ENCODE assay signal across 8 cellular contexts in the genomic region with DNA sequence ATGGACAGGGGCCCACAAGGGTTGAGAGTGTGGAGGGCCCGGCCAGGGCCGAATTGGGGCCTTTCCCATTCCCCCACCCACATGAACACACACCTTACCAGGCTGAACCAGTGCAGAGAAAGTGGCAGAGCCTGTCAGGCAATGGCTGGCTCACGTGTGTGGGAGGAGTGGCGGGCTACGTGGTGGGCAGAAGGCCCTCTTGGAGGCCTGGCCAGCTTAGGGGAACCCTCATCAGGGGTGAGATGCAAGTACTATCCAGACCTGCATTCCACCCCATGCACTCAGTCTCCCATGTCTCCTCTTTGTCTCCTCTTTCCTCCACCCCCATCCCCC. TPM values are rescaled to one million over a fixed set of nuclear protein-coding genes. Genes with fewer than 3 reads are reported as not detected.
DNase-seq lines count a peak whose midpoint lies in the region; ATAC-seq and TF ChIP-seq lines count a peak whose summit lies in the region.

No MANE protein-coding gene starts in this region.

- H3K9me3 ChIP-seq in AG04450 (ENCODE audit: control insufficient read depth, insufficient read depth, low read length) (no peaks in the 10 kb centered on the region), gastroesophageal sphincter (no peaks in the 10 kb centered on the region), trophoblast cell (ENCODE audit: insufficient read depth, low read depth, low read length) (no peaks in the 10 kb centered on the region)

- H3K4me2 ChIP-seq in GM23338: peak overlapping the region; percentile 64
- peak overlapping the region; percentile 75 for H3K4me2 ChIP-seq in trophoblast cell (ENCODE audit: low read length)

- TF ChIP-seq CTCF in AG04450 (IDR thresholded peaks at IDR 0.05; ENCODE audit: low read depth, low read length): no peak
- TF ChIP-seq CTCF in GM23338 (conservative IDR thresholded peaks at IDR 0.05; ENCODE audit: low read depth in 2 of 2): no peak
- no peak for TF ChIP-seq CTCF in gastroesophageal sphincter (IDR thresholded peaks at IDR 0.05)

- H4K20me1 ChIP-seq in GM23338 (replicated peaks; ENCODE audit: insufficient read depth): no peaks in the 10 kb centered on the region

- H2AFZ ChIP-seq in GM23338 (no peak overlapping the region), trophoblast cell (ENCODE audit: insufficient read depth, low read length, poor library complexity) (no peak overlapping the region)

- H2BK5ac ChIP-seq in trophoblast cell (ENCODE audit: low read depth, low read length, poor library complexity): no peak overlapping the region

- peaks cover 7% of the 10 kb centered on the region; the same call in 2 of the 3 replicates for H3K4me1 Mint-ChIP-seq in GM23338
- H3K4me1 Mint-ChIP-seq in activated CD4-positive, alpha-beta memory T cell treated with anti-CD3 and anti-CD28 coated beads, Interleukin-2, amount 10 ng/mL, durations not matched to agents 7 days and 5 days: peaks cover 7% of the 10 kb centered on the region

- H3K36me3 Mint-ChIP-seq in GM23338 (ENCODE audit: low read depth): peaks cover 11% of the 10 kb centered on the region
- no peaks in the 10 kb centered on the region for H3K36me3 Mint-ChIP-seq in activated CD4-positive, alpha-beta memory T cell treated with anti-CD3 and anti-CD28 coated beads, Interleukin-2, amount 10 ng/mL, durations not matched to agents 7 days and 5 days (ENCODE audit: low read depth)

- ATAC-seq in GM23338: peak; percentile 41
- peak; percentile 38 for ATAC-seq in gastroesophageal sphincter
- ATAC-seq in GM21367 (IDR thresholded peaks at IDR 0.05; ENCODE audit: unreplicated experiment): no peak

- peak overlapping the region; percentile 79 for H3K9ac ChIP-seq in trophoblast cell (ENCODE audit: low read length)

- no peak for DNase-seq in AG04450 (ENCODE audit: low read depth, low spot score)
- DNase-seq in GM23338 (ENCODE audit: low spot score): no peak
- no peak for DNase-seq in activated CD4-positive, alpha-beta memory T cell treated with anti-CD3 and anti-CD28 coated beads, Interleukin-2, amount 10 ng/mL, durations not matched to agents 7 days and 5 days
- DNase-seq in trophoblast cell: no peak
- no peak for DNase-seq in NCI-H345 treated with DMSO at 0.1 percent for 48 hours (lab: John Stamatoyannopoulos, UW; ENCODE audit: unreplicated experiment)
- DNase-seq in NCI-H2107 treated with DMSO at 0.1 percent for 48 hours (lab: John Stamatoyannopoulos, UW; ENCODE audit: unreplicated experiment): no peak

- no peak overlapping the region for H3K23ac ChIP-seq in trophoblast cell (ENCODE audit: low read length)

- 17% methylated on average over 3 of the region's 5 CpGs; no CpG with 5 or more reads in 1 of the 2 donors for WGBS in gastroesophageal sphincter (ENCODE audit: low coverage in 1 of 2), 2 donors
- WGBS in trophoblast cell (ENCODE audit: extremely low coverage, insufficient coverage, insufficient read length): no CpG with 5 or more reads among the region's 5 CpGs

- H3K27me3 Mint-ChIP-seq in GM23338 (ENCODE audit: insufficient read depth, low read depth, poor library complexity): peaks cover 6% of the 10 kb centered on the region
- H3K27me3 Mint-ChIP-seq in activated CD4-positive, alpha-beta memory T cell treated with anti-CD3 and anti-CD28 coated beads, Interleukin-2, amount 10 ng/mL, durations not matched to agents 7 days and 5 days: peaks cover 6% of the 10 kb centered on the region

- CTCF ChIA-PET in AG04450 (lab: Charles Lee): no interaction called here
- CTCF ChIA-PET in activated CD4-positive, alpha-beta memory T cell treated with anti-CD3 and anti-CD28 coated beads, Interleukin-2, amount 10 ng/mL, durations not matched to agents 7 days and 5 days (lab: Charles Lee): no interaction called here

- H2BK12ac ChIP-seq in trophoblast cell (ENCODE audit: low read length): no peak overlapping the region

- no peak overlapping the region for H3K4ac ChIP-seq in trophoblast cell (ENCODE audit: low read depth, low read length)

- no peak for TF ChIP-seq EP300 in gastroesophageal sphincter (IDR thresholded peaks at IDR 0.05)

- H3K79me2 ChIP-seq in GM23338 (replicated peaks; ENCODE audit: insufficient read depth) (no peaks in the 10 kb centered on the region), trophoblast cell (ENCODE audit: control insufficient read depth, insufficient read depth, low read length, poor library complexity) (peaks cover 5% of the 10 kb centered on the region)

- H3K4me3 Mint-ChIP-seq in GM23338: peak overlapping the region; percentile 94
- peak overlapping the region; percentile 73 for H3K4me3 Mint-ChIP-seq in activated CD4-positive, alpha-beta memory T cell treated with anti-CD3 and anti-CD28 coated beads, Interleukin-2, amount 10 ng/mL, durations not matched to agents 7 days and 5 days

- POLR2A ChIA-PET in AG04450 (lab: Yijun Ruan, JAX): no interaction called here
- POLR2A ChIA-PET in activated CD4-positive, alpha-beta memory T cell treated with anti-CD3 and anti-CD28 coated beads, Interleukin-2, amount 10 ng/mL, durations not matched to agents 7 days and 5 days (lab: Charles Lee): no interaction called here

- no peaks in the 10 kb centered on the region for H3K36me3 ChIP-seq in GM23338 (ENCODE audit: insufficient read depth)
- no peaks in the 10 kb centered on the region for H3K36me3 ChIP-seq in gastroesophageal sphincter
- peaks cover 2 to 3% of the 10 kb centered on the region in 2 experiments for H3K36me3 ChIP-seq in trophoblast cell (ENCODE audit: control insufficient read depth in 1 of 2, insufficient read depth in 2 of 2, low read length in 2 of 2)

- peak overlapping the region; percentile 82 for H3K27ac Mint-ChIP-seq in GM23338
- no peak overlapping the region for H3K27ac Mint-ChIP-seq in activated CD4-positive, alpha-beta memory T cell treated with anti-CD3 and anti-CD28 coated beads, Interleukin-2, amount 10 ng/mL, durations not matched to agents 7 days and 5 days

- peak overlapping the region; percentile 79 for H4K8ac ChIP-seq in trophoblast cell (ENCODE audit: low read depth, low read length)

- peak overlapping the region; percentile 31 for H4K91ac ChIP-seq in trophoblast cell (ENCODE audit: low read depth, low read length)

- no peak overlapping the region for H3K18ac ChIP-seq in trophoblast cell (ENCODE audit: low read length)

- peak overlapping the region; percentile 79 for H3K4me3 ChIP-seq in AG04450 (ENCODE audit: low read depth, low read length)
- peak overlapping the region; percentile 76 for H3K4me3 ChIP-seq in GM23338
- H3K4me3 ChIP-seq in gastroesophageal sphincter: peak overlapping the region; percentile 70 to 100
- peak overlapping the region; percentile 98 for H3K4me3 ChIP-seq in trophoblast cell (ENCODE audit: low read depth, low read length)

- TF ChIP-seq POLR2A in gastroesophageal sphincter (IDR thresholded peaks at IDR 0.05): no peak

- no peak overlapping the region for H3K14ac ChIP-seq in trophoblast cell (ENCODE audit: low read length)

- no peak overlapping the region for H2BK120ac ChIP-seq in trophoblast cell (ENCODE audit: insufficient read depth, low read length, poor library complexity)

- H3K9me2 ChIP-seq in GM23338 (ENCODE audit: insufficient read depth): no peaks in the 10 kb centered on the region; the same call in 1 of the 2 replicates

- H3F3A ChIP-seq in GM23338 (replicated peaks; ENCODE audit: low read depth): no peaks in the 10 kb centered on the region

- no peak overlapping the region for H2AK5ac ChIP-seq in trophoblast cell (ENCODE audit: low read length)

- H3K9me3 Mint-ChIP-seq in GM23338: no peaks in the 10 kb centered on the region; the same call in 2 of the 3 replicates
- no peaks in the 10 kb centered on the region for H3K9me3 Mint-ChIP-seq in activated CD4-positive, alpha-beta memory T cell treated with anti-CD3 and anti-CD28 coated beads, Interleukin-2, amount 10 ng/mL, durations not matched to agents 7 days and 5 days

- H3K27me3 ChIP-seq in AG04450 (ENCODE audit: control insufficient read depth, insufficient read depth, low read length): no peaks in the 10 kb centered on the region
- H3K27me3 ChIP-seq in GM23338 (ENCODE audit: insufficient read depth): no peaks in the 10 kb centered on the region
- no peaks in the 10 kb centered on the region for H3K27me3 ChIP-seq in gastroesophageal sphincter
- H3K27me3 ChIP-seq in trophoblast cell (ENCODE audit: insufficient read depth, low read length): no peaks in the 10 kb centered on the region

- H3K4me1 ChIP-seq in GM23338 (ENCODE audit: insufficient read depth): no peaks in the 10 kb centered on the region
- H3K4me1 ChIP-seq in gastroesophageal sphincter: peaks cover 0 to 22% (median 0%) of the 10 kb centered on the region in 3 donors
- H3K4me1 ChIP-seq in trophoblast cell (ENCODE audit: control insufficient read depth in 1 of 2, insufficient read depth in 2 of 2, low read length in 2 of 2): no peaks in the 10 kb centered on the region

- H4K12ac ChIP-seq in trophoblast cell (ENCODE audit: low read depth, low read length): peak overlapping the region; percentile 12

- H3K27ac ChIP-seq in AG04450 (ENCODE audit: low read depth, low read length) (no peak overlapping the region), GM23338 (ENCODE audit: low read depth) (no peak overlapping the region), gastroesophageal sphincter (peak overlapping the region; percentile 86 to 99 (median 90)), trophoblast cell (ENCODE audit: low read depth, low read length) (no peak overlapping the region)

- no peaks in the 10 kb centered on the region for H3K79me1 ChIP-seq in trophoblast cell (ENCODE audit: low read length)

RNA-seq across cellular contexts. Expression of gene TCEAL4, which starts 1.0 kb away (rescaled TPM):
- polyA plus RNA-seq in AG04450 (2011; rRNA removed): 36.2 and 43.9 TPM in 2 replicates
- polyA minus RNA-seq in AG04450 (2011; rRNA and poly(A)+ RNA removed): 8.1 and 11.3 TPM in 2 replicates
- total RNA-seq in GM23338 (2014; rRNA removed; shearing (Covaris generic)): 18.0 and 25.4 TPM in 2 replicates
- polyA plus RNA-seq in GM23338 (2016; fragmentation: Nextera tagmentation; extraction: Ambion mirVana): 125 and 148 TPM in 2 replicates
- 1 to 10 TPM; 3.4 to 4.7 TPM for total RNA-seq in activated CD4-positive, alpha-beta memory T cell treated with anti-CD3 and anti-CD28 coated beads, Interleukin-2, amount 10 ng/mL, durations not matched to agents 7 days and 5 days
- total RNA-seq in gastroesophageal sphincter: 100 to 1,000 TPM; 424 to 874 (median 497) TPM
- polyA plus RNA-seq in trophoblast cell (2013): 75.0 and 80.5 TPM in 2 replicates

RNA-seq across cellular contexts. Expression of gene TCEAL3, which starts 21.5 kb away (rescaled TPM):
- 23.0 and 28.1 TPM in 2 replicates for polyA plus RNA-seq in AG04450 (2011; rRNA removed)
- 5.6 and 8.7 TPM in 2 replicates for polyA minus RNA-seq in AG04450 (2011; rRNA and poly(A)+ RNA removed)
- 5.0 and 5.2 TPM in 2 replicates for total RNA-seq in GM23338 (2014; rRNA removed; shearing (Covaris generic))
- polyA plus RNA-seq in GM23338 (2016; fragmentation: Nextera tagmentation; extraction: Ambion mirVana): 30.6 and 31.1 TPM in 2 replicates
- 1 to 10 TPM; 2.5 to 3.0 TPM for total RNA-seq in activated CD4-positive, alpha-beta memory T cell treated with anti-CD3 and anti-CD28 coated beads, Interleukin-2, amount 10 ng/mL, durations not matched to agents 7 days and 5 days
- 100 to 1,000 TPM in 3 of 4 donors, 10 to 100 TPM in 1; 99.6 to 257 (median 175) TPM for total RNA-seq in gastroesophageal sphincter
- polyA plus RNA-seq in trophoblast cell (2013): 12.4 and 12.6 TPM in 2 replicates

RNA-seq across cellular contexts. Expression of gene TCEAL1, which starts 42.5 kb away (rescaled TPM):
- 19.2 and 24.9 TPM in 2 replicates for polyA plus RNA-seq in AG04450 (2011; rRNA removed)
- 3.1 and 4.0 TPM in 2 replicates for polyA minus RNA-seq in AG04450 (2011; rRNA and poly(A)+ RNA removed)
- total RNA-seq in GM23338 (2014; rRNA removed; shearing (Covaris generic)): 5.8 and 10.9 TPM in 2 replicates
- polyA plus RNA-seq in GM23338 (2016; fragmentation: Nextera tagmentation; extraction: Ambion mirVana): 8.8 and 11.0 TPM in 2 replicates
- 1 to 10 TPM; 6.5 to 6.7 TPM for total RNA-seq in activated CD4-positive, alpha-beta memory T cell treated with anti-CD3 and anti-CD28 coated beads, Interleukin-2, amount 10 ng/mL, durations not matched to agents 7 days and 5 days
- total RNA-seq in gastroesophageal sphincter: 100 to 1,000 TPM; 177 to 424 (median 237) TPM
- polyA plus RNA-seq in trophoblast cell (2013): 13.1 and 14.0 TPM in 2 replicates

Comparison
In these comparisons a context has a peak if more than half of its experiments do, and no peak if none do; other contexts are left out.
1. H3K27ac ChIP-seq: peak in gastroesophageal sphincter (4 of 4); none in AG04450 (single experiment), GM23338 (single experiment) and trophoblast cell (single experiment).
2. RNA of gene TCEAL4, which starts 1.0 kb away (total RNA-seq): 424 to 874 TPM in gastroesophageal sphincter; 18.0 to 25.4 TPM in GM23338 and 3.4 to 4.7 TPM in activated CD4-positive, alpha-beta memory T cell treated with anti-CD3 and anti-CD28 coated beads, Interleukin-2, amount 10 ng/mL, durations not matched to agents 7 days and 5 days; every median in the first group is over 10 times any median in the second.
3. RNA of gene TCEAL3, which starts 21.5 kb away (total RNA-seq): 99.6 to 257 TPM in gastroesophageal sphincter; 5.0 to 5.2 TPM in GM23338 and 2.5 to 3.0 TPM in activated CD4-positive, alpha-beta memory T cell treated with anti-CD3 and anti-CD28 coated beads, Interleukin-2, amount 10 ng/mL, durations not matched to agents 7 days and 5 days; every median in the first group is over 10 times any median in the second.
4. RNA of gene TCEAL1, which starts 42.5 kb away (total RNA-seq): 177 to 424 TPM in gastroesophageal sphincter; 6.5 to 6.7 TPM in activated CD4-positive, alpha-beta memory T cell treated with anti-CD3 and anti-CD28 coated beads, Interleukin-2, amount 10 ng/mL, durations not matched to agents 7 days and 5 days and 5.8 to 10.9 TPM in GM23338; every median in the first group is over 10 times any median in the second.
5. Peak in every context shown above with its lines, with median percentiles within 50 percentile points of each other: H3K4me3 ChIP-seq.